ENCODE assay signal across 8 cellular contexts in genomic region chr1:148901150-148901952, GRCh38. TPM values are rescaled to one million over a fixed set of nuclear protein-coding genes. Genes with fewer than 3 reads are reported as not detected.
A peak's percentile ranks its signal among the peaks of the same experiment; 100 is the strongest.
DNase-seq lines count a peak whose midpoint lies in the region; ATAC-seq and TF ChIP-seq lines count a peak whose summit lies in the region.
"Not testable (repeated sequence)": the region's sequence is repeated elsewhere in the genome, so short reads cannot be mapped to it uniquely, and the experiment has no call there.

No MANE protein-coding gene starts in this region.

- ATAC-seq in CD8-positive, alpha-beta T cell = peak; percentile 46
- ATAC-seq in T-cell (replicated peaks in 1 of 4) (peak; percentile 62 to 67 (median 64)), heart right ventricle (peak; percentile 92 to 100 (median 98)), lung (ENCODE audit: insufficient read depth, low FRiP score) (peak; percentile 99), sciatic nerve (peak; percentile 100), upper lobe of right lung (peak; percentile 99)
- ATAC-seq in activated T-cell treated with anti-CD3 and anti-CD28 coated beads, Interleukin-2, amount 50 U/mL, for 72 hours (replicated peaks in 1 of 2) = peak; percentile 76 to 87

- POLR2A ChIA-PET in CD8-positive, alpha-beta T cell (lab: Charles Lee); T-cell (lab: Charles Lee); MCF 10A (lab: Yijun Ruan, JAX): not testable (repeated sequence)

- not testable (repeated sequence) for H3K27me3 Mint-ChIP-seq in CD8-positive, alpha-beta T cell (ENCODE audit: low read depth); T-cell; activated T-cell treated with anti-CD3 and anti-CD28 coated beads, Interleukin-2, amount 50 U/mL, for 72 hours (ENCODE audit: low read depth); MCF 10A (ENCODE audit: insufficient read depth, unreplicated experiment)

- CTCF ChIA-PET in CD8-positive, alpha-beta T cell (lab: Charles Lee); T-cell (lab: Charles Lee); MCF 10A (lab: Yijun Ruan, JAX): not testable (repeated sequence)

- H3K27ac Mint-ChIP-seq in CD8-positive, alpha-beta T cell; activated T-cell treated with anti-CD3 and anti-CD28 coated beads, Interleukin-2, amount 50 U/mL, for 72 hours: not testable (repeated sequence)
- H3K27ac Mint-ChIP-seq in T-cell (peak overlapping the region in 1 of 2 donors; percentile 43), MCF 10A (ENCODE audit: low read depth, unreplicated experiment) (peak overlapping the region; percentile 89)

- not testable (repeated sequence) for TF ChIP-seq CTCF in CD8-positive, alpha-beta T cell (IDR thresholded peaks at IDR 0.05); MCF 10A (IDR thresholded peaks at IDR 0.05; ENCODE audit: unreplicated experiment); heart right ventricle (IDR thresholded peaks at IDR 0.05); lung (IDR thresholded peaks at IDR 0.05; ENCODE audit: control extremely low read depth, extremely low read depth); upper lobe of right lung (IDR thresholded peaks at IDR 0.05)

- not testable (repeated sequence) for H3K36me3 ChIP-seq in CD8-positive, alpha-beta T cell (ENCODE audit: insufficient read depth, low read length); heart right ventricle; lung (ENCODE audit: control insufficient read depth in 2 of 2, insufficient read depth in 2 of 2, low read length in 2 of 2); upper lobe of right lung

- not testable (repeated sequence) for H3K4me3 ChIP-seq in CD8-positive, alpha-beta T cell (ENCODE audit: low read depth, low read length); heart right ventricle; lung; upper lobe of right lung

- intact Hi-C loops in CD8-positive, alpha-beta T cell (cut with DNase I, micrococcal nuclease); MCF 10A (cut with micrococcal nuclease); heart right ventricle (cut with DNase I); sciatic nerve (cut with DNase I); upper lobe of right lung (cut with DNase I): not testable (repeated sequence)

- no CpG with 5 or more reads among the region's 9 CpGs for WGBS in heart right ventricle, 2 donors
- WGBS in lung, 2 donors = 43 to 47% methylated on average over 1 to 3 of the region's 9 CpGs

- not testable (repeated sequence) for H3K4me1 ChIP-seq in CD8-positive, alpha-beta T cell (ENCODE audit: insufficient read depth, low read length); heart right ventricle; lung (ENCODE audit: control insufficient read depth in 2 of 2, insufficient read depth in 2 of 2, low read length in 2 of 2); upper lobe of right lung

- H3K4me3 Mint-ChIP-seq in CD8-positive, alpha-beta T cell; T-cell; activated T-cell treated with anti-CD3 and anti-CD28 coated beads, Interleukin-2, amount 50 U/mL, for 72 hours: not testable (repeated sequence)
- H3K4me3 Mint-ChIP-seq in MCF 10A (ENCODE audit: unreplicated experiment) = peak overlapping the region; percentile 61

- H3K4me1 Mint-ChIP-seq in CD8-positive, alpha-beta T cell (ENCODE audit: low read depth); T-cell; activated T-cell treated with anti-CD3 and anti-CD28 coated beads, Interleukin-2, amount 50 U/mL, for 72 hours (ENCODE audit: low read depth); MCF 10A (ENCODE audit: insufficient read depth, unreplicated experiment): not testable (repeated sequence)

- not testable (repeated sequence) for H3K9me3 Mint-ChIP-seq in CD8-positive, alpha-beta T cell; T-cell; activated T-cell treated with anti-CD3 and anti-CD28 coated beads, Interleukin-2, amount 50 U/mL, for 72 hours; MCF 10A (ENCODE audit: unreplicated experiment)

- not testable (repeated sequence) for H3K27me3 ChIP-seq in CD8-positive, alpha-beta T cell (ENCODE audit: insufficient read depth, low read length); heart right ventricle; lung (ENCODE audit: control insufficient read depth, insufficient read depth); upper lobe of right lung

- H3K9me3 ChIP-seq in CD8-positive, alpha-beta T cell (ENCODE audit: low read length); heart right ventricle; lung (ENCODE audit: control insufficient read depth in 2 of 2, insufficient read depth in 1 of 2, low read length in 1 of 2); upper lobe of right lung: not testable (repeated sequence)

- not testable (repeated sequence) for H3K27ac ChIP-seq in CD8-positive, alpha-beta T cell (ENCODE audit: low read depth, low read length)
- peak overlapping the region in 2 of 10 donors; percentile 60 to 70 for H3K27ac ChIP-seq in heart right ventricle
- peak overlapping the region in 1 of 2 donors; percentile 70 for H3K27ac ChIP-seq in lung (ENCODE audit: low read depth in 1 of 2, low read length in 1 of 2)
- H3K27ac ChIP-seq in upper lobe of right lung = peak overlapping the region; percentile 65

- DNase-seq in CD8-positive, alpha-beta T cell; T-cell; activated T-cell treated with anti-CD3 and anti-CD28 coated beads, Interleukin-2, amount 50 U/mL, for 72 hours; MCF 10A (ENCODE audit: unreplicated experiment); heart right ventricle; lung (ENCODE audit: low spot score); sciatic nerve (ENCODE audit: low spot score); upper lobe of right lung: not testable (repeated sequence)

- BruUV-seq in MCF 10A (replicated peaks; lab: Mats Ljungman, UMichigan) = not testable (repeated sequence)

- not testable (repeated sequence) for H3K36me3 Mint-ChIP-seq in CD8-positive, alpha-beta T cell; T-cell; activated T-cell treated with anti-CD3 and anti-CD28 coated beads, Interleukin-2, amount 50 U/mL, for 72 hours (ENCODE audit: insufficient read depth in 2 of 2); MCF 10A (ENCODE audit: insufficient read depth, unreplicated experiment)

RNA-seq across cellular contexts. Expression of gene PDE4DIP, which starts 57.1 kb away (rescaled TPM):
- total RNA-seq in CD8-positive, alpha-beta T cell = 10 to 100 TPM; 20.4 to 25.3 TPM
- 10 to 100 TPM; 37.0 to 98.1 (median 71.7) TPM for total RNA-seq in T-cell
- 10 to 100 TPM; 55.7 to 63.8 TPM for total RNA-seq in activated T-cell treated with anti-CD3 and anti-CD28 coated beads, Interleukin-2, amount 50 U/mL, for 72 hours
- total RNA-seq in MCF 10A (2022) = 79.6 and 105 TPM in 2 replicates
- total RNA-seq in heart right ventricle = 1,000 to 10,000 TPM; 1,915 to 2,957 (median 2,606) TPM
- 100 to 1,000 TPM; 479 to 683 TPM for polyA plus RNA-seq in heart right ventricle
- 100 to 1,000 TPM in 1 of 2 donors, 10 to 100 TPM in 1; 79.4 to 146 TPM for total RNA-seq in lung
- 10 to 100 TPM; 32.5 to 50.6 TPM for polyA plus RNA-seq in lung
- 121 TPM for total RNA-seq in sciatic nerve
- total RNA-seq in upper lobe of right lung = 163 TPM

Comparison
In these comparisons a context has a peak if more than half of its experiments do, and no peak if none do; other contexts are left out.
1. ATAC-seq: peak in every context shown above with its lines; median percentile 100 in sciatic nerve; 99 in lung; 99 in upper lobe of right lung; 98 in heart right ventricle; 82 in activated T-cell treated with anti-CD3 and anti-CD28 coated beads, Interleukin-2, amount 50 U/mL, for 72 hours; 64 in T-cell; 46 in CD8-positive, alpha-beta T cell.
2. RNA of gene PDE4DIP, which starts 57.1 kb away (total RNA-seq): 1,915 to 2,957 TPM in heart right ventricle; 163 TPM in upper lobe of right lung (single experiment), 79.4 to 146 TPM in lung, 121 TPM in sciatic nerve (single experiment), 79.6 to 105 TPM in MCF 10A, 37.0 to 98.1 TPM in T-cell, 55.7 to 63.8 TPM in activated T-cell treated with anti-CD3 and anti-CD28 coated beads, Interleukin-2, amount 50 U/mL, for 72 hours and 20.4 to 25.3 TPM in CD8-positive, alpha-beta T cell; every median in the first group is over 10 times any median in the second.